Comparison of ENCODE assay signal across 29 cellular contexts in genomic region chr13:49297338-49297737, GRCh38.
"Had no signal": no experiment of that assay in that cellular context is flagged by ENCODE, and none has a peak within 500 bp of the region (broad histone marks: within the 10 kb centered on the region; RNA-seq: fewer than 3 reads in every experiment).

No MANE protein-coding gene starts in this region.

- H3K27me3 Mint-ChIP-seq: activated CD4-positive, alpha-beta memory T cell treated with anti-CD3 and anti-CD28 coated beads, Interleukin-2, amount 10 ng/mL, durations not matched to agents 7 days and 5 days; activated CD4-positive, alpha-beta T cell treated with anti-CD3 and anti-CD28 coated beads for 36 hours; activated CD8-positive, alpha-beta memory T cell treated with anti-CD3 and anti-CD28 coated beads, Interleukin-2, amount 10 ng/mL, durations not matched to agents 7 days and 5 days; activated naive CD4-positive, alpha-beta T cell treated with anti-CD3 and anti-CD28 coated beads, Interleukin-2, amount 10 ng/mL, durations not matched to agents 7 days and 5 days; activated naive CD8-positive, alpha-beta T cell; activated naive CD8-positive, alpha-beta T cell treated with anti-CD3 and anti-CD28 coated beads, Interleukin-2, amount 50 U/mL, for 24 hours; brain; central memory CD8-positive, alpha-beta T cell had no signal

- FAIRE-seq: TTC549 had no signal

- H3K27ac ChIP-seq: SJSA1 had no signal

- H3K9me2 ChIP-seq: SK-N-SH had no signal

- H3K4me3 Mint-ChIP-seq: activated CD4-positive, alpha-beta memory T cell treated with anti-CD3 and anti-CD28 coated beads, Interleukin-2, amount 10 ng/mL, durations not matched to agents 7 days and 5 days; activated CD4-positive, alpha-beta T cell treated with anti-CD3 and anti-CD28 coated beads for 36 hours; activated CD8-positive, alpha-beta memory T cell treated with anti-CD3 and anti-CD28 coated beads, Interleukin-2, amount 10 ng/mL, durations not matched to agents 7 days and 5 days; activated naive CD4-positive, alpha-beta T cell treated with anti-CD3 and anti-CD28 coated beads, Interleukin-2, amount 10 ng/mL, durations not matched to agents 7 days and 5 days; activated naive CD8-positive, alpha-beta T cell; activated naive CD8-positive, alpha-beta T cell treated with anti-CD3 and anti-CD28 coated beads, Interleukin-2, amount 50 U/mL, for 24 hours; brain; central memory CD8-positive, alpha-beta T cell; T-helper 1 cell treated with Interleukin-12 subunit alpha and Interleukin-12 subunit beta and Interleukin-4 antibody, amounts not matched to agents 30 μg/mL and 1 μg/mL, for 36 hours; T-helper 2 cell treated with Interferon-gamma antibody and Interleukin-4, amounts not matched to agents 5 μg/mL and 100 μg/mL, for 36 hours had no signal

- H3K36me3 ChIP-seq: MG63, SJSA1 had no signal

- ATAC-seq: activated CD4-positive, alpha-beta T cell treated with anti-CD3 and anti-CD28 coated beads for 36 hours; activated CD4-positive, CD25-positive, alpha-beta regulatory T cell treated with anti-CD3 and anti-CD28 coated beads, Interleukin-2, amount 50 U/mL, for 24 hours; activated CD8-positive, alpha-beta memory T cell treated with anti-CD3 and anti-CD28 coated beads, Interleukin-2, amount 10 ng/mL, durations not matched to agents 7 days and 5 days; activated naive CD8-positive, alpha-beta T cell treated with anti-CD3 and anti-CD28 coated beads, Interleukin-2, amount 50 U/mL, for 24 hours had no signal

- H3K9ac ChIP-seq: SK-N-SH had no signal

- H3K27ac Mint-ChIP-seq: activated CD4-positive, alpha-beta memory T cell treated with anti-CD3 and anti-CD28 coated beads, Interleukin-2, amount 10 ng/mL, durations not matched to agents 7 days and 5 days; activated CD4-positive, alpha-beta T cell treated with anti-CD3 and anti-CD28 coated beads for 36 hours; activated CD8-positive, alpha-beta memory T cell treated with anti-CD3 and anti-CD28 coated beads, Interleukin-2, amount 10 ng/mL, durations not matched to agents 7 days and 5 days; activated naive CD4-positive, alpha-beta T cell treated with anti-CD3 and anti-CD28 coated beads, Interleukin-2, amount 10 ng/mL, durations not matched to agents 7 days and 5 days; activated naive CD8-positive, alpha-beta T cell; activated naive CD8-positive, alpha-beta T cell treated with anti-CD3 and anti-CD28 coated beads, Interleukin-2, amount 50 U/mL, for 24 hours; brain; T-helper 1 cell treated with Interleukin-12 subunit alpha and Interleukin-12 subunit beta and Interleukin-4 antibody, amounts not matched to agents 30 μg/mL and 1 μg/mL, for 36 hours; T-helper 2 cell treated with Interferon-gamma antibody and Interleukin-4, amounts not matched to agents 5 μg/mL and 100 μg/mL, for 36 hours had no signal

- H3K9me3 Mint-ChIP-seq: activated CD4-positive, alpha-beta memory T cell treated with anti-CD3 and anti-CD28 coated beads, Interleukin-2, amount 10 ng/mL, durations not matched to agents 7 days and 5 days; activated naive CD4-positive, alpha-beta T cell treated with anti-CD3 and anti-CD28 coated beads, Interleukin-2, amount 10 ng/mL, durations not matched to agents 7 days and 5 days; activated naive CD8-positive, alpha-beta T cell treated with anti-CD3 and anti-CD28 coated beads, Interleukin-2, amount 50 U/mL, for 24 hours; brain; central memory CD8-positive, alpha-beta T cell; T-helper 1 cell treated with Interleukin-12 subunit alpha and Interleukin-12 subunit beta and Interleukin-4 antibody, amounts not matched to agents 30 μg/mL and 1 μg/mL, for 36 hours; T-helper 2 cell treated with Interferon-gamma antibody and Interleukin-4, amounts not matched to agents 5 μg/mL and 100 μg/mL, for 36 hours had no signal

- H3K4me3 ChIP-seq: MG63, SJSA1 had no signal

- H3K9me3 ChIP-seq: MG63, SJSA1, SK-N-SH had no signal

- H3K4me2 ChIP-seq: SK-N-SH had no signal

- DNase-seq: activated CD4-positive, alpha-beta memory T cell treated with anti-CD3 and anti-CD28 coated beads, Interleukin-2, amount 10 ng/mL, durations not matched to agents 7 days and 5 days; activated CD4-positive, alpha-beta T cell treated with anti-CD3 and anti-CD28 coated beads for 36 hours; activated CD8-positive, alpha-beta memory T cell treated with anti-CD3 and anti-CD28 coated beads for 24 hours; activated CD8-positive, alpha-beta memory T cell treated with anti-CD3 and anti-CD28 coated beads, Interleukin-2, amount 10 ng/mL, durations not matched to agents 7 days and 5 days; activated CD8-positive, alpha-beta memory T cell treated with anti-CD3 and anti-CD28 coated beads, Interleukin-2, amount 50 U/mL, for 48 hours; activated effector memory CD4-positive, alpha-beta T cell treated with Interleukin-2 at 50 U/mL for 16 hours; activated naive CD4-positive, alpha-beta T cell treated with anti-CD3 and anti-CD28 coated beads, Interleukin-2, amount 10 ng/mL, durations not matched to agents 7 days and 5 days; activated naive CD8-positive, alpha-beta T cell treated with anti-CD3 and anti-CD28 coated beads, Interleukin-2, amount 50 U/mL, for 24 hours; activated T-cell treated with anti-CD3 and anti-CD28 coated beads, Interleukin-2, amount 50 U/mL, for 48 hours; Kasumi-1; KG1; MG63; NCI-H1048; NCI-H1105 treated with DMSO at 0.1 percent for 48 hours; NCI-H1436; NCI-H1694 treated with DMSO at 0.1 percent for 48 hours; NCI-H2029; NCI-H345; NCI-H524 treated with DMSO at 0.1 percent for 48 hours; SHP77 treated with DMSO at 0.1 percent for 48 hours; SK-N-SH had no signal

- H3K27me3 ChIP-seq: MG63, SJSA1 had no signal
